Comparison of ENCODE assay signal across 1 cellular context in the genomic region with DNA sequence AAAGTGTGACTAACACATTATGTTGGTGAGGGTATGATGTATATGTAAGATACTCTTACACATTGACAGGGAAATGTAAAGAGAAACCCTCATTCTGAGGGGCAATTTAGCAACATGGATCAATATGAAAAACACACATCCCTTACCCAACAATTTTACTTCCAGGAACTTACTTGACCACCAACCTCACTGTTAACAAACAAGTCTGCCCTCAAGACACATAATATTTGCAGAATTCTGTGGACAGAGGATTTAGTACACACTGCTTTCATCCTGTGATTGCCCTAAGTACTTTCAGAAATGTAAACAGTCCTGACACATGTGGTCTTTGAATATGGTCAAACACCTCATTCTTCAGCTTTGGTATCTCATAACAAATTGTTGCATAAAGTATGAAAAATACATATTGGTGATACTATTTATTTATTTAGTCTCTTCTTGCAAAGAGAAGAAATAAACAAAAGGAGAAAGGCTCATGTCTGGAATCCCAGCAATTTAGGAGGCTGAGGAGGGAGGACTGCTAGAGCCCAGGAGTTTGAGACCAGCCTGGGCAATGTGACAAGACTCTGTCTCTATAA.
TF ChIP-seq lines count a peak whose summit lies in the region.

No MANE protein-coding gene starts in this region.

TF ChIP-seq in IMR-90, 13 proteins besides CTCF, POLR2A, EP300 and RAD21:
- peak; percentile 10; the same call in 1 of the 2 replicates for TF ChIP-seq CEBPB (IDR thresholded peaks at IDR 0.05; ENCODE audit: low read depth, low read length)
- TF ChIP-seq, protein P1, sequence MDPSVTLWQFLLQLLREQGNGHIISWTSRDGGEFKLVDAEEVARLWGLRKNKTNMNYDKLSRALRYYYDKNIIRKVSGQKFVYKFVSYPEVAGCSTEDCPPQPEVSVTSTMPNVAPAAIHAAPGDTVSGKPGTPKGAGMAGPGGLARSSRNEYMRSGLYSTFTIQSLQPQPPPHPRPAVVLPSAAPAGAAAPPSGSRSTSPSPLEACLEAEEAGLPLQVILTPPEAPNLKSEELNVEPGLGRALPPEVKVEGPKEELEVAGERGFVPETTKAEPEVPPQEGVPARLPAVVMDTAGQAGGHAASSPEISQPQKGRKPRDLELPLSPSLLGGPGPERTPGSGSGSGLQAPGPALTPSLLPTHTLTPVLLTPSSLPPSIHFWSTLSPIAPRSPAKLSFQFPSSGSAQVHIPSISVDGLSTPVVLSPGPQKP (IDR thresholded peaks at IDR 0.05; ENCODE audit: borderline replicate concordance, low read depth, low read length), result no peak
